28 cellular contexts compared by ENCODE assay signal in the genomic region with DNA sequence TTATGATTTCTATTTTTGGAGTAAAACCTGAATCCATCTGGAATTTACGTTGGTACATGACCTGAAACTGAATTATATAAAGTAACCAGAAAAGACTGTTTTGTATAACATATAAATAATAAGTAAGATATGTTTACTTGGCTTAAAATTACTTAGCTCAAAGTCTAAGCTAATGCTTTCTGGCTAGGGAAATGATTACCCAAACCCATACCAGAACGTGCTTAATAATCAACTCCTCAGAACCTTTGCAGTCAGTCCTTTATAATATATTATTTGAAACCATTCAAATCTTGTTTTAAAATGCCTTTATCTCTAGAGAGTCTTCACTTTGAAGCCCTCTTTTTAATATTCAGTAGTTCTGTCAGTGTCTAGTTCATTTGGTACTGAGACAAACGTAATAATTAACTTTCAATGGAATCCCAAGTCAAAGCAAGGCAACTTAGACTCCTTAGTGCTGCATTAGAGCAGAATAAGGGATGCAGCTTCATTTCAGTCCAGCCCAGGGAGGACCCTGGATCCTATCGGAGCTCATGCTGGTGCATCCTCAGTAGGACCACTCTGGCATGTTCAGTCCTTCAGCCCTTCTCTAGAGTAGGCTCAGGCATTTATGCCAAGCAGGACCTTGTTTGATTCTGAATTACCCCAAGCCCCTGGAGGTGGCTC.
"Had no signal": no experiment of that assay in that cellular context is flagged by ENCODE, and none has a peak within 500 bp of the region (broad histone marks: within the 10 kb centered on the region; RNA-seq: fewer than 3 reads in every experiment).

No MANE protein-coding gene starts in this region.

- FAIRE-seq: keratinocyte, urothelium cell line had no signal

- H3K27me3 Mint-ChIP-seq: naive thymus-derived CD8-positive, alpha-beta T cell; stimulated activated memory B cell treated with anti-CD40 and anti-IgM and Interleukin-4, amounts not matched to agents 10 μg/mL and 1 μg/mL and 100 μg/mL, for 72 hours; stimulated activated naive CD8-positive, alpha-beta T cell treated with anti-CD3 and anti-CD28 coated beads, Interleukin-15, amount 100 ng/mL, for 72 hours had no signal

- H3K4me3 ChIP-seq: lower lobe of right lung, neural progenitor cell, sigmoid colon, smooth muscle cell, transverse colon, upper lobe of right lung had no signal

- H2AFZ ChIP-seq: neural progenitor cell, parathyroid adenoma had no signal

- H3K27ac ChIP-seq: lower lobe of right lung, neural progenitor cell, neutrophil, parathyroid adenoma, sigmoid colon, transverse colon, upper lobe of right lung had no signal

- H3K79me2 ChIP-seq: parathyroid adenoma had no signal

- DNase-seq: head of caudate nucleus; hippocampal formation; left ventricle myocardium superior; lower lobe of right lung; mammary epithelial cell; mesenchymal stem cell; naive thymus-derived CD8-positive, alpha-beta T cell; nephron progenitor cell; occipital lobe; retina; right cardiac atrium; sigmoid colon; stimulated activated CD4-positive, alpha-beta T cell treated with anti-CD3 and anti-CD28 coated beads, Interleukin-1b, Interleukin-23, amount 100 ng/mL, for 48 hours; stimulated activated CD4-positive, alpha-beta T cell treated with anti-CD3 and anti-CD28 coated beads, Interleukin-2, amount 100 ng/mL, for 48 hours; stimulated activated CD4-positive, alpha-beta T cell treated with anti-CD3 and anti-CD28 coated beads, Interleukin-4, amount 100 ng/mL, for 4 hours; stimulated activated CD8-positive, alpha-beta memory T cell treated with anti-CD3 and anti-CD28 coated beads, Interleukin-4, amount 100 ng/mL, for 48 hours; stimulated activated naive CD4-positive, alpha-beta T cell treated with Interleukin-2 at 50 U/mL for 16 hours; stimulated activated naive CD8-positive, alpha-beta T cell treated with anti-CD3 and anti-CD28 coated beads, Interleukin-15, amount 100 ng/mL, for 72 hours; substantia nigra; transverse colon; upper lobe of right lung had no signal

- ATAC-seq: left ventricle myocardium superior; lower lobe of right lung; naive thymus-derived CD8-positive, alpha-beta T cell; right cardiac atrium; stimulated activated memory B cell treated with anti-CD40 and anti-IgM and Interleukin-4, amounts not matched to agents 10 μg/mL and 1 μg/mL and 100 μg/mL, for 72 hours; stimulated activated naive CD8-positive, alpha-beta T cell treated with anti-CD3 and anti-CD28 coated beads, Interleukin-15, amount 100 ng/mL, for 72 hours; upper lobe of right lung had no signal

- H3K4me2 ChIP-seq: neural progenitor cell, smooth muscle cell had no signal

- H3K27me3 ChIP-seq: neural progenitor cell, neutrophil, sigmoid colon, transverse colon, upper lobe of right lung had no signal

- H3K4me3 Mint-ChIP-seq: naive thymus-derived CD8-positive, alpha-beta T cell; nephron progenitor cell; neural progenitor cell; stimulated activated memory B cell treated with anti-CD40 and anti-IgM and Interleukin-4, amounts not matched to agents 10 μg/mL and 1 μg/mL and 100 μg/mL, for 72 hours; stimulated activated naive CD8-positive, alpha-beta T cell treated with anti-CD3 and anti-CD28 coated beads, Interleukin-15, amount 100 ng/mL, for 72 hours had no signal

- H3K36me3 ChIP-seq: lower lobe of right lung, neural progenitor cell, sigmoid colon, transverse colon, upper lobe of right lung had no signal

- H3K9me3 ChIP-seq: lower lobe of right lung, neutrophil, sigmoid colon, transverse colon, upper lobe of right lung had no signal

- H3K36me3 Mint-ChIP-seq: naive thymus-derived CD8-positive, alpha-beta T cell; neural progenitor cell; stimulated activated memory B cell treated with anti-CD40 and anti-IgM and Interleukin-4, amounts not matched to agents 10 μg/mL and 1 μg/mL and 100 μg/mL, for 72 hours had no signal

- H3K4me1 Mint-ChIP-seq: naive thymus-derived CD8-positive, alpha-beta T cell; nephron progenitor cell; neural progenitor cell; stimulated activated memory B cell treated with anti-CD40 and anti-IgM and Interleukin-4, amounts not matched to agents 10 μg/mL and 1 μg/mL and 100 μg/mL, for 72 hours; stimulated activated naive CD8-positive, alpha-beta T cell treated with anti-CD3 and anti-CD28 coated beads, Interleukin-15, amount 100 ng/mL, for 72 hours had no signal

- H3K9me3 Mint-ChIP-seq: naive thymus-derived CD8-positive, alpha-beta T cell; nephron progenitor cell; neural progenitor cell; stimulated activated memory B cell treated with anti-CD40 and anti-IgM and Interleukin-4, amounts not matched to agents 10 μg/mL and 1 μg/mL and 100 μg/mL, for 72 hours; stimulated activated naive CD8-positive, alpha-beta T cell treated with anti-CD3 and anti-CD28 coated beads, Interleukin-15, amount 100 ng/mL, for 72 hours had no signal

- H3K4me1 ChIP-seq: lower lobe of right lung, neural progenitor cell, parathyroid adenoma, sigmoid colon, transverse colon, upper lobe of right lung had no signal

- H3K9ac ChIP-seq: neural progenitor cell, parathyroid adenoma had no signal

- H3K27ac Mint-ChIP-seq: naive thymus-derived CD8-positive, alpha-beta T cell; nephron progenitor cell; neural progenitor cell; stimulated activated memory B cell treated with anti-CD40 and anti-IgM and Interleukin-4, amounts not matched to agents 10 μg/mL and 1 μg/mL and 100 μg/mL, for 72 hours; stimulated activated naive CD8-positive, alpha-beta T cell treated with anti-CD3 and anti-CD28 coated beads, Interleukin-15, amount 100 ng/mL, for 72 hours had no signal
